ENCODE assay signal across 10 cellular contexts in genomic region chr20:44746367-44747165, GRCh38. TPM values are rescaled to one million over a fixed set of nuclear protein-coding genes. Genes with fewer than 3 reads are reported as not detected.
DNase-seq lines count a peak whose midpoint lies in the region; ATAC-seq and TF ChIP-seq lines count a peak whose summit lies in the region.
"Had no signal": no experiment of that assay in that cellular context is flagged by ENCODE, and none has a peak within 500 bp of the region (broad histone marks: within the 10 kb centered on the region; RNA-seq: fewer than 3 reads in every experiment).

No MANE protein-coding gene starts in this region.

- BruUV-seq in Panc1 (replicated peaks; lab: Mats Ljungman, UMichigan), result TSS peak; percentile 51

- ATAC-seq in Panc1, result 0 out of 2 replicates have a peak, but pooled peaks have one; percentile 3
- ATAC-seq in sciatic nerve, result no peak

- TF ChIP-seq CTCF in Panc1 (IDR thresholded peaks at IDR 0.05), result no peak
- TF ChIP-seq CTCF in fibroblast of pulmonary artery (IDR thresholded peaks at IDR 0.05; ENCODE audit: low read length, missing control alignments), result no peak
- TF ChIP-seq CTCF in spleen (IDR thresholded peaks at IDR 0.05 in 8 of 11, conservative IDR thresholded peaks at IDR 0.05 in 3 of 11), result no peak

- H3K4me3 ChIP-seq in Panc1 (ENCODE audit: low read depth in 2 of 2, low read length in 2 of 2) (peak overlapping the region; percentile 52 to 88), fibroblast of pulmonary artery (replicated peaks; ENCODE audit: low read depth, low read length) (peak overlapping the region; percentile 46), spleen (peak overlapping the region in 6 of 8 donors; percentile 36 to 69 (median 47))

- POLR2A ChIA-PET in Panc1 (lab: Charles Lee), result no interaction called here

- no peak for TF ChIP-seq POLR2A in spleen (IDR thresholded peaks at IDR 0.05)

- H3K27me3 ChIP-seq in Panc1 (ENCODE audit: control insufficient read depth, insufficient read depth, low read length) (no peaks in the 10 kb centered on the region), spleen (replicated peaks in 1 of 7) (peaks cover 0 to 67% (median 34%) of the 10 kb centered on the region in 7 donors)

- H3K9me3 ChIP-seq in Panc1 (ENCODE audit: control insufficient read depth, insufficient read depth, low read depth, low read length), result no peaks in the 10 kb centered on the region
- H3K9me3 ChIP-seq in spleen, result no peaks in the 10 kb centered on the region
- H3K9me3 ChIP-seq: BLaER1 treated with 17β-estradiol and CSF1 and Interleukin-3, amounts not matched to agents 10 nM and 100 nM had no signal

- H3K27ac ChIP-seq in Panc1 (ENCODE audit: low read length) (peak overlapping the region; percentile 86), spleen (no peak overlapping the region)
- H3K27ac ChIP-seq: BLaER1 treated with 17β-estradiol and CSF1 and Interleukin-3, amounts not matched to agents 10 nM and 100 nM had no signal

- in situ Hi-C loops in Panc1 (cut with HindIII; ENCODE audit: low pct_unique_long_range_greater_than_20kb, low sequenced_read_pairs), result no loop called here

- CTCF ChIA-PET in Panc1 (lab: Charles Lee), result interaction anchor here (0.5 to 1.4 kb wide), 5 partner anchors 61 to 121 kb away, joined by 3 to 4 read pairs (median 3); no protein-coding TSS in a partner anchor

- no peaks in the 10 kb centered on the region for H3K36me3 ChIP-seq in Panc1 (ENCODE audit: control insufficient read depth, insufficient read depth, low read length)
- no peaks in the 10 kb centered on the region for H3K36me3 ChIP-seq in spleen
- H3K36me3 ChIP-seq: BLaER1 treated with 17β-estradiol and CSF1 and Interleukin-3, amounts not matched to agents 10 nM and 100 nM had no signal

- H3K4me1 ChIP-seq in Panc1 (ENCODE audit: control insufficient read depth, insufficient read depth, low read length) (peaks cover 25% of the 10 kb centered on the region), spleen (peaks cover 3 to 35% (median 20%) of the 10 kb centered on the region in 6 donors)

- 27 to 37% (median 35%) methylated on average over 12 of the region's 12 CpGs for WGBS in spleen, 5 donors

- intact Hi-C loops in Panc1 (cut with micrococcal nuclease; ENCODE audit: unreplicated experiment), result loop anchor here (1.0 kb wide), 1 partner anchor 121 kb away; no protein-coding TSS in a partner anchor
- intact Hi-C loops in spleen (cut with DNase I; ENCODE audit: low total_unique reads), result loop anchor here (5.0 kb wide), 1 partner anchor 121 kb away; no protein-coding TSS in a partner anchor
- intact Hi-C loops in sciatic nerve (cut with DNase I), result loop anchor here (5.0 kb wide), 1 partner anchor 121 kb away; no protein-coding TSS in a partner anchor

- DNase-seq in NCI-H1105 (lab: John Stamatoyannopoulos, UW), result peak; percentile 95
- DNase-seq in NCI-H1105 treated with DMSO at 0.1 percent for 48 hours (lab: John Stamatoyannopoulos, UW), result no peak
- DNase-seq in Panc1 (ENCODE audit: low read depth, low spot score), result no peak
- no peak for DNase-seq in fibroblast of pulmonary artery (ENCODE audit: low read depth)
- no peak for DNase-seq in spleen
- DNase-seq in middle frontal gyrus (ENCODE audit: extremely low spot score, low spot score), result no peak
- DNase-seq in LoVo (ENCODE audit: low spot score), result no peak
- no peak for DNase-seq in sciatic nerve (ENCODE audit: low spot score)

RNA-seq across cellular contexts. Expression of gene KCNK15, which starts 0.9 kb away (rescaled TPM):
- total RNA-seq in Panc1 (2021; ENCODE audit: unreplicated experiment), result 7.4 TPM
- polyA plus RNA-seq in Panc1 (2012; ENCODE audit: insufficient read length), result 13.2 TPM
- total RNA-seq in spleen, result under 1 TPM in 5 of 7 donors, not detected in 2; 0.17 to 0.92 (median 0.47) TPM
- polyA plus RNA-seq in spleen, result under 1 TPM in 2 of 3 donors, not detected in 1; 0.06 to 0.08 TPM
- 3.2 TPM for total RNA-seq in sciatic nerve
- total RNA-seq: T-helper 2 cell treated with Interferon-gamma antibody and Interleukin-4, amounts not matched to agents 100 ng/mL and 5 ng/mL, for 36 hours had no signal

RNA-seq across cellular contexts. Expression of gene CCN5, which starts 31.4 kb away (rescaled TPM):
- total RNA-seq in Panc1 (2021; ENCODE audit: unreplicated experiment) (15.2 TPM), spleen (1 to 10 TPM in 4 of 7 donors, under 1 TPM in 2, not detected in 1; 0.51 to 7.4 (median 1.5) TPM), sciatic nerve (147 TPM)
- polyA plus RNA-seq in Panc1 (2012; ENCODE audit: insufficient read length), result 32.0 TPM
- polyA plus RNA-seq in spleen, result 10 to 100 TPM in 1 of 3 donors, 1 to 10 TPM in 2; 1.3 to 10.6 (median 5.7) TPM
- total RNA-seq: T-helper 2 cell treated with Interferon-gamma antibody and Interleukin-4, amounts not matched to agents 100 ng/mL and 5 ng/mL, for 36 hours had no signal
